In the genomic region with DNA sequence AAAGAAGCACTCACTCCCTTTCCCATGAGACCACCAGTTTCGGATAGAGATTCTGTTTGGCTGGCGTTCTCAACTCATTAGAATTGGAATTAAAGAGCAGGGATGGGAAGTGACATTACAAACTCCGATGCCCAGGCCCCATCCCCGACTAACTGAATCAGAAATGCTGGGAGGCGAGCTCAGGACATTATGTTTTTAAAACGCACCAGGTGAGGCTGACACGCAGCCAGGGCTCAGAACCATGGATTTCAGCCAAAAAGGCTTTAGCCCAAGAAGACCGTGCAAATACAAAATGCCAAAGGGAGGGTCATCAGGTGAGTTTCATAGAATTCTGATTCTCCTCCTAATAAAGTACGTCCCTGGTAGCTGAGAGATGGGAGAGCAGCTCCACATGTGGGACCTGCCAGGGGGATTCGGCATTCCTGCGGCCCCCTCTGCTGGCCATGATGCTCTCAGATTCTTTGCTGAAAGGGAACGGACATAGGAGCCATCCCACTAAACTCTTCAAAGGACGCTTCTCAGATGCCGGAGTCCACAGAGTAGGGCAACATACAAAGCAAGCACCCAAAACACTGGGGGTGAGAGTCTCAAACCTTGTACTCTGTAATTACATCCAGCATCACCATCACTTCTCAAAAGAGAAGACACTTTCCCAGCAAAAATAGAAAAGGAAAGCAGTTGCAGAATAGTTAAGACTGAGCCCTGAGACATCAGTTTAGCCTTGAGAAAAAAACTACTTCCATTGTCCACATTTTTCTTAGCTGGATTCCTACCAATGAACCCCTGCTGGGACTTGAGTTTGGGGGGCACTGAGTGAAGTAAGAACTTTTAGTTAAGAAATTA, we compare ENCODE assay signal across 10 cellular contexts.
DNase-seq lines count a peak whose midpoint lies in the region; ATAC-seq, FAIRE-seq and TF ChIP-seq lines count a peak whose summit lies in the region.
"Had no signal": no experiment of that assay in that cellular context is flagged by ENCODE, and none has a peak within 500 bp of the region (broad histone marks: within the 10 kb centered on the region; RNA-seq: fewer than 3 reads in every experiment).

No MANE protein-coding gene starts in this region.

- H3K4me3 ChIP-seq in astrocyte (ENCODE audit: insufficient read depth, low read depth, low read length) = no peak overlapping the region
- no peak overlapping the region for H3K4me3 ChIP-seq in gastroesophageal sphincter

- 28 to 40% methylated on average over 5 to 12 of the region's 14 CpGs for WGBS in gastroesophageal sphincter (ENCODE audit: low coverage in 1 of 2), 2 donors

- H4K20me1 ChIP-seq in astrocyte (ENCODE audit: insufficient read depth, low read length) = no peaks in the 10 kb centered on the region

- in situ Hi-C loops in Caki2 (cut with HindIII; ENCODE audit: low pct_unique_long_range_greater_than_20kb, low sequenced_read_pairs) = no loop called here

- TF ChIP-seq POLR2A in gastroesophageal sphincter (IDR thresholded peaks at IDR 0.05) = no peak

- peak overlapping the region; percentile 14 for H3K4me2 ChIP-seq in astrocyte (ENCODE audit: low read length)

- TF ChIP-seq CTCF in astrocyte (IDR thresholded peaks at IDR 0.05; ENCODE audit: insufficient read depth, low read depth, low read length) = peak; percentile 57
- TF ChIP-seq CTCF in gastroesophageal sphincter (IDR thresholded peaks at IDR 0.05) = peak in 2 of 4 experiments; percentile 49 to 63

- peaks cover 32% of the 10 kb centered on the region for H3K4me1 Mint-ChIP-seq in astrocyte (ENCODE audit: low read depth, unreplicated experiment)

- peaks cover 23% of the 10 kb centered on the region for H3K4me1 ChIP-seq in astrocyte (ENCODE audit: insufficient read depth, low read length)
- no peaks in the 10 kb centered on the region for H3K4me1 ChIP-seq in gastroesophageal sphincter

- FAIRE-seq in HTR-8/SVneo (lab: Jason Lieb, UNC) (peak; percentile 93), astrocyte (lab: Jason Lieb, UNC) (no peak)

- no peak overlapping the region for H2AFZ ChIP-seq in astrocyte (ENCODE audit: low read depth, low read length)

- H3K9me3 ChIP-seq in astrocyte (ENCODE audit: insufficient read depth, low read depth, low read length) = no peaks in the 10 kb centered on the region
- H3K9me3 ChIP-seq in gastroesophageal sphincter = no peaks in the 10 kb centered on the region

- H3K9ac ChIP-seq in astrocyte (ENCODE audit: low read length) = no peak overlapping the region

- H3K27ac Mint-ChIP-seq in astrocyte (ENCODE audit: unreplicated experiment) = peak overlapping the region; percentile 19

- H3K27me3 Mint-ChIP-seq in astrocyte (ENCODE audit: low read depth, unreplicated experiment) = peaks cover 37% of the 10 kb centered on the region

- no peaks in the 10 kb centered on the region for H3K9me3 Mint-ChIP-seq in astrocyte (ENCODE audit: unreplicated experiment)

- DNase-seq in Caki2 (ENCODE audit: low read depth) = peak; percentile 30
- peak; percentile 94 for DNase-seq in HTR-8/SVneo (ENCODE audit: insufficient read length, low spot score)
- DNase-seq in astrocyte (ENCODE audit: low read depth) = no peak
- DNase-seq in midbrain (lab: John Stamatoyannopoulos, UW) = peak; percentile 4
- DNase-seq in GDM1 (lab: John Stamatoyannopoulos, UW) = no peak
- DNase-seq in NCI-H510A treated with DMSO at 0.1 percent for 48 hours (lab: John Stamatoyannopoulos, UW) = no peak
- DNase-seq: activated CD8-positive, alpha-beta memory T cell treated with anti-CD3 and anti-CD28 coated beads, Interleukin-2, amount 50 U/mL, for 48 hours; right cardiac atrium had no signal

- TF ChIP-seq EP300 in gastroesophageal sphincter (IDR thresholded peaks at IDR 0.05) = no peak

- no peaks in the 10 kb centered on the region for H3K79me2 ChIP-seq in astrocyte (ENCODE audit: insufficient read depth, low read length)

- ATAC-seq in GM21717 (IDR thresholded peaks at IDR 0.05; ENCODE audit: unreplicated experiment) (no peak), gastroesophageal sphincter (no peak)
- ATAC-seq: right cardiac atrium had no signal

- no peaks in the 10 kb centered on the region for H3K36me3 Mint-ChIP-seq in astrocyte (ENCODE audit: low read depth, unreplicated experiment)

- no peak overlapping the region for H3K4me3 Mint-ChIP-seq in astrocyte (ENCODE audit: unreplicated experiment)

- H3K36me3 ChIP-seq in astrocyte (ENCODE audit: insufficient read depth, low read length) = no peaks in the 10 kb centered on the region
- H3K36me3 ChIP-seq in gastroesophageal sphincter = no peaks in the 10 kb centered on the region

- peaks cover 6% of the 10 kb centered on the region for H3K27me3 ChIP-seq in astrocyte (ENCODE audit: insufficient read depth, low read length)
- peaks cover 68% of the 10 kb centered on the region for H3K27me3 ChIP-seq in gastroesophageal sphincter

- H3K27ac ChIP-seq in astrocyte (ENCODE audit: low read depth, low read length) (no peak overlapping the region), gastroesophageal sphincter (no peak overlapping the region)

Comparison
In these comparisons a context has a peak if more than half of its experiments do, and no peak if none do; other contexts are left out.
1. DNase-seq: peak in Caki2 (single experiment), HTR-8/SVneo (single experiment) and midbrain (single experiment); none in astrocyte (single experiment), GDM1 (single experiment) and NCI-H510A treated with DMSO at 0.1 percent for 48 hours (single experiment).